In the genomic region with DNA sequence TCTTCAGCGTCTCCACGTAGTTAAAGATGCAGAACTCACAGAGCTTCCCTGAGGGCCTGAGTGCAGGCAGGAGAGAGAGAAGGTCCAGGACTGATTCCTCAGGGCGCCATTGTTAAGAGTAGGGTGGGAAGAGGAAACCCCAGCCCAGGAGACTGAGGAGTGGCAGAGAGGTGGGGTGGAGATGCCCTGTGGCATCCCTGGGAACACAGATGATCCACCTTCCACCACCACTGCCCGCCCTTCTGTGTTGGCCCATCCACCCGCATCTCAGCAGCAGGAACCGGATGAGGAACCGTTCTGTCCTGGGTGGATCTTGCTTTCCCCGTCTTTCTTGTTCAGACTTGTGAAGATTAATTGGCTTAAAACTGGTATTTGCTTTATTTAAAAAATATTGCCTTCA, we compare ENCODE assay signal across 16 cellular contexts. TPM values are rescaled to one million over a fixed set of nuclear protein-coding genes. Genes with fewer than 3 reads are reported as not detected.
DNase-seq lines count a peak whose midpoint lies in the region; ATAC-seq and TF ChIP-seq lines count a peak whose summit lies in the region.
"Had no signal": no experiment of that assay in that cellular context is flagged by ENCODE, and none has a peak within 500 bp of the region (broad histone marks: within the 10 kb centered on the region; RNA-seq: fewer than 3 reads in every experiment).

No MANE protein-coding gene starts in this region.

- H3K27ac ChIP-seq in cardiac muscle cell (peak overlapping the region; percentile 88), right atrium auricular region (no peak overlapping the region), foreskin keratinocyte (peak overlapping the region; percentile 50), osteoblast (ENCODE audit: low read depth, low read length) (no peak overlapping the region), upper lobe of left lung (no peak overlapping the region)
- H3K27ac ChIP-seq: C4-2B had no signal

- peaks cover 76% of the 10 kb centered on the region for H3K36me3 ChIP-seq in cardiac muscle cell
- peaks cover 43% of the 10 kb centered on the region for H3K36me3 ChIP-seq in right atrium auricular region
- peaks cover 87% of the 10 kb centered on the region for H3K36me3 ChIP-seq in osteoblast (ENCODE audit: insufficient read depth, low read length)
- H3K36me3 ChIP-seq in upper lobe of left lung, result peaks cover 0 to 23% (median 11%) of the 10 kb centered on the region in 4 donors
- H3K36me3 ChIP-seq: BE2C had no signal

- no peak for TF ChIP-seq POLR2A in upper lobe of left lung (IDR thresholded peaks at IDR 0.05)

- no peak for TF ChIP-seq EP300 in upper lobe of left lung (IDR thresholded peaks at IDR 0.05)

- H3K9me3 ChIP-seq in cardiac muscle cell (ENCODE audit: low read depth), result no peaks in the 10 kb centered on the region
- no peaks in the 10 kb centered on the region for H3K9me3 ChIP-seq in right atrium auricular region
- H3K9me3 ChIP-seq in osteoblast (ENCODE audit: low read depth, low read length), result no peaks in the 10 kb centered on the region
- H3K9me3 ChIP-seq in upper lobe of left lung, result no peaks in the 10 kb centered on the region
- H3K9me3 ChIP-seq: A549, BE2C had no signal

- ATAC-seq in foreskin keratinocyte (peak; percentile 50), upper lobe of left lung (ENCODE audit: low FRiP score in 2 of 2) (no peak)
- ATAC-seq: A549; CD8-positive, alpha-beta T cell; HCT116; HepG2 had no signal

- H3K79me2 ChIP-seq in osteoblast (ENCODE audit: insufficient read depth, low read length), result peaks cover 11% of the 10 kb centered on the region

- no peak overlapping the region for H3K4me2 ChIP-seq in osteoblast (ENCODE audit: insufficient read depth, low read length)
- H3K4me2 ChIP-seq: A549 had no signal

- TF ChIP-seq CTCF in cardiac muscle cell (IDR thresholded peaks at IDR 0.05; ENCODE audit: low read depth, low read length) (no peak), right atrium auricular region (IDR thresholded peaks at IDR 0.05) (no peak), foreskin keratinocyte (conservative IDR thresholded peaks at IDR 0.05) (no peak), osteoblast (IDR thresholded peaks at IDR 0.05; ENCODE audit: extremely low read depth, low read depth, low read length) (no peak), upper lobe of left lung (IDR thresholded peaks at IDR 0.05) (no peak)

- H4K20me1 ChIP-seq in osteoblast (ENCODE audit: insufficient read depth, low read length), result no peaks in the 10 kb centered on the region

- H3K4me3 ChIP-seq in cardiac muscle cell (no peak overlapping the region), right atrium auricular region (no peak overlapping the region), osteoblast (ENCODE audit: insufficient read depth, low read length) (no peak overlapping the region), upper lobe of left lung (no peak overlapping the region)
- H3K4me3 ChIP-seq: A549 had no signal

- no peak for DNase-seq in cardiac muscle cell (ENCODE audit: low read depth in 1 of 2, low spot score in 1 of 2)
- DNase-seq in right atrium auricular region (ENCODE audit: low spot score), result no peak
- peak in 1 of 2 donors; percentile 26 for DNase-seq in foreskin keratinocyte
- DNase-seq in osteoblast (ENCODE audit: insufficient read length, low spot score, missing footprints), result peak; percentile 60
- no peak for DNase-seq in upper lobe of left lung
- DNase-seq in HCEC 1CT, result no peak
- DNase-seq: BE2C; CD8-positive, alpha-beta T cell; COR-L47; DMS153; DMS79 treated with DMSO at 0.1 percent for 48 hours; EL had no signal

- WGBS in upper lobe of left lung, 2 donors, result 86 to 91% methylated on average over 8 of the region's 8 CpGs

- H3K27me3 ChIP-seq in cardiac muscle cell, result no peaks in the 10 kb centered on the region
- H3K27me3 ChIP-seq in right atrium auricular region, result no peaks in the 10 kb centered on the region
- H3K27me3 ChIP-seq in foreskin keratinocyte, result no peaks in the 10 kb centered on the region
- H3K27me3 ChIP-seq in osteoblast (ENCODE audit: insufficient read depth, low read length), result no peaks in the 10 kb centered on the region
- H3K27me3 ChIP-seq in upper lobe of left lung, result no peaks in the 10 kb centered on the region
- H3K27me3 ChIP-seq: BE2C had no signal

- no peak overlapping the region for H2AFZ ChIP-seq in osteoblast (ENCODE audit: low read length)

- H3K4me1 ChIP-seq in cardiac muscle cell (ENCODE audit: low read depth) (peaks cover 30% of the 10 kb centered on the region), right atrium auricular region (peaks cover 0 to 19% of the 10 kb centered on the region in 2 donors), foreskin keratinocyte (peaks cover 12% of the 10 kb centered on the region), osteoblast (ENCODE audit: insufficient read depth, low read length) (no peaks in the 10 kb centered on the region), upper lobe of left lung (no peaks in the 10 kb centered on the region)
- H3K4me1 ChIP-seq: BE2C had no signal

RNA-seq across cellular contexts. Expression of gene PFKP, which starts 48.3 kb away (rescaled TPM):
- total RNA-seq in cardiac muscle cell (639 and 805 TPM in 2 replicates), right atrium auricular region (100 to 1,000 TPM in 1 of 2 donors, 10 to 100 TPM in 1; 55.2 to 119 TPM), foreskin keratinocyte (186 and 190 TPM in 2 replicates), osteoblast (71.6 and 80.0 TPM in 2 replicates), upper lobe of left lung (10 to 100 TPM; 18.9 to 42.1 (median 30.8) TPM)
- polyA plus RNA-seq in cardiac muscle cell (677 and 781 TPM in 2 replicates), foreskin keratinocyte (125 and 130 TPM in 2 replicates)

RNA-seq across cellular contexts. Expression of gene PITRM1, which starts 56.9 kb away (rescaled TPM):
- total RNA-seq in cardiac muscle cell (54.3 and 59.3 TPM in 2 replicates), right atrium auricular region (10 to 100 TPM; 68.3 to 89.6 TPM), foreskin keratinocyte (91.4 and 101 TPM in 2 replicates), osteoblast (89.8 and 92.8 TPM in 2 replicates), upper lobe of left lung (100 to 1,000 TPM in 2 of 6 donors, 10 to 100 TPM in 4; 63.4 to 216 (median 77.5) TPM)
- polyA plus RNA-seq in cardiac muscle cell (65.0 and 86.8 TPM in 2 replicates), foreskin keratinocyte (67.5 and 69.7 TPM in 2 replicates)

Comparison
In these comparisons a context has a peak if more than half of its experiments do, and no peak if none do; other contexts are left out.
1. H3K27ac ChIP-seq: peak in cardiac muscle cell (single experiment) and foreskin keratinocyte (single experiment); none in right atrium auricular region (0 of 2), osteoblast (single experiment) and upper lobe of left lung (0 of 4).